In the genomic region with DNA sequence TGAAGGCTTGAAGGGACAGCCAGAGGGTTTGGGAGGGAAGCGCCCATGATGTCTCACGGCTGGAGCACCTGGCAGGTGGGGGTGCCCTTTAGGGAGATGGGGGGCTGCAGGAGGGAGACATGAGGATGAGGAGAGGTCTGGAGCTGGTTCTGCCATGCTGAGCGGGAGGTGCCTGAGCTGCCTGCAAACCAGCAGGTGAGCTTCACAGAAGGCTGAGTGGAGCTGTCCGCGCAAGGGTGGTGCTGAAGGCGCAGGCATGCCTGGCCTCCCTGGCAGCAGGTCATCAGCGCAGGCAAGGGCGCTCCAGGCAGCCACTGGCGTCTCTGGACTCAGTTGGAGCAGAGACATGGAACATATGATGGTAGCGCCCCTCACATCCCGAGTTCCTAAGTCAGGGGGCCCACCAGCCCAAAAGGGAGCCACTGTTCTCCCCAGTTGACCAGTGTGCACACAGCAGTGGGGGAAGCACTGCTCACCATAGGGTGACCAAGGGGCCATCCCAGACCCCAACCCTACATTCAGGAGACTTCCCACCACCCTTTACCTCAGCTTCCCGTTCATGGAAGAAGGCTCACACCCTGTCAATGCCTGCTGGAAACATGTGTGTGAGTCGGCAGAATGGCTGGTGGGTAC, we compare ENCODE assay signal across 1 cellular context.
TF ChIP-seq lines count a peak whose summit lies in the region.

No MANE protein-coding gene starts in this region.

TF ChIP-seq in HepG2, 621 proteins besides CTCF, POLR2A, EP300 and RAD21 (continued from another document and continues in another):
- TF ChIP-seq, protein P1, sequence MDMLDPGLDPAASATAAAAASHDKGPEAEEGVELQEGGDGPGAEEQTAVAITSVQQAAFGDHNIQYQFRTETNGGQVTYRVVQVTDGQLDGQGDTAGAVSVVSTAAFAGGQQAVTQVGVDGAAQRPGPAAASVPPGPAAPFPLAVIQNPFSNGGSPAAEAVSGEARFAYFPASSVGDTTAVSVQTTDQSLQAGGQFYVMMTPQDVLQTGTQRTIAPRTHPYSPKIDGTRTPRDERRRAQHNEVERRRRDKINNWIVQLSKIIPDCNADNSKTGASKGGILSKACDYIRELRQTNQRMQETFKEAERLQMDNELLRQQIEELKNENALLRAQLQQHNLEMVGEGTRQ (IDR thresholded peaks at IDR 0.05; ENCODE audit: low read depth, low read length) = no peak
- TF ChIP-seq, protein P1 (CRISPR knock-in tag; IDR thresholded peaks at IDR 0.05; ENCODE audit: borderline replicate concordance) = no peak
- TF ChIP-seq, protein P2, sequence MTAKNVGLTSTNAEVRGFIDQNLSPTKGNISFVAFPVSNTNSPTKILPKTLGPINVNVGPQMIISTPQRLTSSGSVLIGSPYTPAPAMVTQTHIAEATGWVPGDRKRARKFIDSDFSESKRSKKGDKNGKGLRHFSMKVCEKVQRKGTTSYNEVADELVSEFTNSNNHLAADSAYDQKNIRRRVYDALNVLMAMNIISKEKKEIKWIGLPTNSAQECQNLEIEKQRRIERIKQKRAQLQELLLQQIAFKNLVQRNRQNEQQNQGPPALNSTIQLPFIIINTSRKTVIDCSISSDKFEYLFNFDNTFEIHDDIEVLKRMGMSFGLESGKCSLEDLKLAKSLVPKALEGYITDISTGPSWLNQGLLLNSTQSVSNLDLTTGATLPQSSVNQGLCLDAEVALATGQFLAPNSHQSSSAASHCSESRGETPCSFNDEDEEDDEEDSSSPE (CRISPR knock-in tag; IDR thresholded peaks at IDR 0.05) = no peak
- TF ChIP-seq ZNF777 (CRISPR knock-in tag; IDR thresholded peaks at IDR 0.05) (0 out of 2 replicates have a peak, but pooled peaks have one; percentile 56), KAT7 (CRISPR knock-in tag; IDR thresholded peaks at IDR 0.05; ENCODE audit: borderline replicate concordance) (0 out of 2 replicates have a peak, but pooled peaks have one; percentile 56), JDP2 (CRISPR knock-in tag; IDR thresholded peaks at IDR 0.05; ENCODE audit: borderline replicate concordance) (peak; percentile 70; the same call in 1 of the 2 replicates), PAF1 (CRISPR knock-in tag; IDR thresholded peaks at IDR 0.05) (no peak), NR2F6 (IDR thresholded peaks at IDR 0.05) (no peak), NR2F6 (CRISPR knock-in tag; IDR thresholded peaks at IDR 0.05) (peak; percentile 81; the same call in 1 of the 2 replicates), ZNF607 (CRISPR knock-in tag; IDR thresholded peaks at IDR 0.05; ENCODE audit: borderline replicate concordance) (peak; percentile 89), KMT2A (CRISPR knock-in tag; IDR thresholded peaks at IDR 0.05) (peak; percentile 61; the same call in 1 of the 2 replicates), SMC3 (IDR thresholded peaks at IDR 0.05; ENCODE audit: low read length) (0 out of 2 replicates have a peak, but pooled peaks have one; percentile 11), KDM5A (IDR thresholded peaks at IDR 0.05; ENCODE audit: borderline replicate concordance, low read length) (no peak), MYNN (CRISPR knock-in tag; IDR thresholded peaks at IDR 0.05; ENCODE audit: low read depth) (peak; percentile 93), GATAD1 (CRISPR knock-in tag; IDR thresholded peaks at IDR 0.05) (peak; percentile 82), CHD2 (IDR thresholded peaks at IDR 0.05; ENCODE audit: low read depth, low read length) (no peak), ZNF180 (CRISPR knock-in tag; IDR thresholded peaks at IDR 0.05; ENCODE audit: borderline replicate concordance, low read depth) (no peak), ZNF570 (CRISPR knock-in tag; IDR thresholded peaks at IDR 0.05; ENCODE audit: borderline replicate concordance) (peak; percentile 91), HNRNPK (IDR thresholded peaks at IDR 0.05; ENCODE audit: low read depth, low read length, poor library complexity, severe bottlenecking) (no peak)
- TF ChIP-seq, protein P3, sequence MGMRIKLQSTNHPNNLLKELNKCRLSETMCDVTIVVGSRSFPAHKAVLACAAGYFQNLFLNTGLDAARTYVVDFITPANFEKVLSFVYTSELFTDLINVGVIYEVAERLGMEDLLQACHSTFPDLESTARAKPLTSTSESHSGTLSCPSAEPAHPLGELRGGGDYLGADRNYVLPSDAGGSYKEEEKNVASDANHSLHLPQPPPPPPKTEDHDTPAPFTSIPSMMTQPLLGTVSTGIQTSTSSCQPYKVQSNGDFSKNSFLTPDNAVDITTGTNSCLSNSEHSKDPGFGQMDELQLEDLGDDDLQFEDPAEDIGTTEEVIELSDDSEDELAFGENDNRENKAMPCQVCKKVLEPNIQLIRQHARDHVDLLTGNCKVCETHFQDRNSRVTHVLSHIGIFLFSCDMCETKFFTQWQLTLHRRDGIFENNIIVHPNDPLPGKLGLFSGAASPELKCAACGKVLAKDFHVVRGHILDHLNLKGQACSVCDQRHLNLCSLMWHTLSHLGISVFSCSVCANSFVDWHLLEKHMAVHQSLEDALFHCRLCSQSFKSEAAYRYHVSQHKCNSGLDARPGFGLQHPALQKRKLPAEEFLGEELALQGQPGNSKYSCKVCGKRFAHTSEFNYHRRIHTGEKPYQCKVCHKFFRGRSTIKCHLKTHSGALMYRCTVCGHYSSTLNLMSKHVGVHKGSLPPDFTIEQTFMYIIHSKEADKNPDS (CRISPR knock-in tag; IDR thresholded peaks at IDR 0.05) = no peak
- TF ChIP-seq, protein P4, sequence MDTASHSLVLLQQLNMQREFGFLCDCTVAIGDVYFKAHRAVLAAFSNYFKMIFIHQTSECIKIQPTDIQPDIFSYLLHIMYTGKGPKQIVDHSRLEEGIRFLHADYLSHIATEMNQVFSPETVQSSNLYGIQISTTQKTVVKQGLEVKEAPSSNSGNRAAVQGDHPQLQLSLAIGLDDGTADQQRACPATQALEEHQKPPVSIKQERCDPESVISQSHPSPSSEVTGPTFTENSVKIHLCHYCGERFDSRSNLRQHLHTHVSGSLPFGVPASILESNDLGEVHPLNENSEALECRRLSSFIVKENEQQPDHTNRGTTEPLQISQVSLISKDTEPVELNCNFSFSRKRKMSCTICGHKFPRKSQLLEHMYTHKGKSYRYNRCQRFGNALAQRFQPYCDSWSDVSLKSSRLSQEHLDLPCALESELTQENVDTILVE (CRISPR knock-in tag; IDR thresholded peaks at IDR 0.05) = peak; percentile 89
- TF ChIP-seq, protein P5, sequence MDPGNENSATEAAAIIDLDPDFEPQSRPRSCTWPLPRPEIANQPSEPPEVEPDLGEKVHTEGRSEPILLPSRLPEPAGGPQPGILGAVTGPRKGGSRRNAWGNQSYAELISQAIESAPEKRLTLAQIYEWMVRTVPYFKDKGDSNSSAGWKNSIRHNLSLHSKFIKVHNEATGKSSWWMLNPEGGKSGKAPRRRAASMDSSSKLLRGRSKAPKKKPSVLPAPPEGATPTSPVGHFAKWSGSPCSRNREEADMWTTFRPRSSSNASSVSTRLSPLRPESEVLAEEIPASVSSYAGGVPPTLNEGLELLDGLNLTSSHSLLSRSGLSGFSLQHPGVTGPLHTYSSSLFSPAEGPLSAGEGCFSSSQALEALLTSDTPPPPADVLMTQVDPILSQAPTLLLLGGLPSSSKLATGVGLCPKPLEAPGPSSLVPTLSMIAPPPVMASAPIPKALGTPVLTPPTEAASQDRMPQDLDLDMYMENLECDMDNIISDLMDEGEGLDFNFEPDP (CRISPR knock-in tag; conservative IDR thresholded peaks at IDR 0.05) = no peak
- TF ChIP-seq, protein P6, sequence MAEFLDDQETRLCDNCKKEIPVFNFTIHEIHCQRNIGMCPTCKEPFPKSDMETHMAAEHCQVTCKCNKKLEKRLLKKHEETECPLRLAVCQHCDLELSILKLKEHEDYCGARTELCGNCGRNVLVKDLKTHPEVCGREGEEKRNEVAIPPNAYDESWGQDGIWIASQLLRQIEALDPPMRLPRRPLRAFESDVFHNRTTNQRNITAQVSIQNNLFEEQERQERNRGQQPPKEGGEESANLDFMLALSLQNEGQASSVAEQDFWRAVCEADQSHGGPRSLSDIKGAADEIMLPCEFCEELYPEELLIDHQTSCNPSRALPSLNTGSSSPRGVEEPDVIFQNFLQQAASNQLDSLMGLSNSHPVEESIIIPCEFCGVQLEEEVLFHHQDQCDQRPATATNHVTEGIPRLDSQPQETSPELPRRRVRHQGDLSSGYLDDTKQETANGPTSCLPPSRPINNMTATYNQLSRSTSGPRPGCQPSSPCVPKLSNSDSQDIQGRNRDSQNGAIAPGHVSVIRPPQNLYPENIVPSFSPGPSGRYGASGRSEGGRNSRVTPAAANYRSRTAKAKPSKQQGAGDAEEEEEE (CRISPR knock-in tag; IDR thresholded peaks at IDR 0.05; ENCODE audit: borderline replicate concordance) = no peak
- TF ChIP-seq, protein P7, sequence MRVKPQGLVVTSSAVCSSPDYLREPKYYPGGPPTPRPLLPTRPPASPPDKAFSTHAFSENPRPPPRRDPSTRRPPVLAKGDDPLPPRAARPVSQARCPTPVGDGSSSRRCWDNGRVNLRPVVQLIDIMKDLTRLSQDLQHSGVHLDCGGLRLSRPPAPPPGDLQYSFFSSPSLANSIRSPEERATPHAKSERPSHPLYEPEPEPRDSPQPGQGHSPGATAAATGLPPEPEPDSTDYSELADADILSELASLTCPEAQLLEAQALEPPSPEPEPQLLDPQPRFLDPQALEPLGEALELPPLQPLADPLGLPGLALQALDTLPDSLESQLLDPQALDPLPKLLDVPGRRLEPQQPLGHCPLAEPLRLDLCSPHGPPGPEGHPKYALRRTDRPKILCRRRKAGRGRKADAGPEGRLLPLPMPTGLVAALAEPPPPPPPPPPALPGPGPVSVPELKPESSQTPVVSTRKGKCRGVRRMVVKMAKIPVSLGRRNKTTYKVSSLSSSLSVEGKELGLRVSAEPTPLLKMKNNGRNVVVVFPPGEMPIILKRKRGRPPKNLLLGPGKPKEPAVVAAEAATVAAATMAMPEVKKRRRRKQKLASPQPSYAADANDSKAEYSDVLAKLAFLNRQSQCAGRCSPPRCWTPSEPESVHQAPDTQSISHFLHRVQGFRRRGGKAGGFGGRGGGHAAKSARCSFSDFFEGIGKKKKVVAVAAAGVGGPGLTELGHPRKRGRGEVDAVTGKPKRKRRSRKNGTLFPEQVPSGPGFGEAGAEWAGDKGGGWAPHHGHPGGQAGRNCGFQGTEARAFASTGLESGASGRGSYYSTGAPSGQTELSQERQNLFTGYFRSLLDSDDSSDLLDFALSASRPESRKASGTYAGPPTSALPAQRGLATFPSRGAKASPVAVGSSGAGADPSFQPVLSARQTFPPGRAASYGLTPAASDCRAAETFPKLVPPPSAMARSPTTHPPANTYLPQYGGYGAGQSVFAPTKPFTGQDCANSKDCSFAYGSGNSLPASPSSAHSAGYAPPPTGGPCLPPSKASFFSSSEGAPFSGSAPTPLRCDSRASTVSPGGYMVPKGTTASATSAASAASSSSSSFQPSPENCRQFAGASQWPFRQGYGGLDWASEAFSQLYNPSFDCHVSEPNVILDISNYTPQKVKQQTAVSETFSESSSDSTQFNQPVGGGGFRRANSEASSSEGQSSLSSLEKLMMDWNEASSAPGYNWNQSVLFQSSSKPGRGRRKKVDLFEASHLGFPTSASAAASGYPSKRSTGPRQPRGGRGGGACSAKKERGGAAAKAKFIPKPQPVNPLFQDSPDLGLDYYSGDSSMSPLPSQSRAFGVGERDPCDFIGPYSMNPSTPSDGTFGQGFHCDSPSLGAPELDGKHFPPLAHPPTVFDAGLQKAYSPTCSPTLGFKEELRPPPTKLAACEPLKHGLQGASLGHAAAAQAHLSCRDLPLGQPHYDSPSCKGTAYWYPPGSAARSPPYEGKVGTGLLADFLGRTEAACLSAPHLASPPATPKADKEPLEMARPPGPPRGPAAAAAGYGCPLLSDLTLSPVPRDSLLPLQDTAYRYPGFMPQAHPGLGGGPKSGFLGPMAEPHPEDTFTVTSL (CRISPR knock-in tag; IDR thresholded peaks at IDR 0.05; ENCODE audit: borderline replicate concordance) = no peak
- TF ChIP-seq, protein P8, sequence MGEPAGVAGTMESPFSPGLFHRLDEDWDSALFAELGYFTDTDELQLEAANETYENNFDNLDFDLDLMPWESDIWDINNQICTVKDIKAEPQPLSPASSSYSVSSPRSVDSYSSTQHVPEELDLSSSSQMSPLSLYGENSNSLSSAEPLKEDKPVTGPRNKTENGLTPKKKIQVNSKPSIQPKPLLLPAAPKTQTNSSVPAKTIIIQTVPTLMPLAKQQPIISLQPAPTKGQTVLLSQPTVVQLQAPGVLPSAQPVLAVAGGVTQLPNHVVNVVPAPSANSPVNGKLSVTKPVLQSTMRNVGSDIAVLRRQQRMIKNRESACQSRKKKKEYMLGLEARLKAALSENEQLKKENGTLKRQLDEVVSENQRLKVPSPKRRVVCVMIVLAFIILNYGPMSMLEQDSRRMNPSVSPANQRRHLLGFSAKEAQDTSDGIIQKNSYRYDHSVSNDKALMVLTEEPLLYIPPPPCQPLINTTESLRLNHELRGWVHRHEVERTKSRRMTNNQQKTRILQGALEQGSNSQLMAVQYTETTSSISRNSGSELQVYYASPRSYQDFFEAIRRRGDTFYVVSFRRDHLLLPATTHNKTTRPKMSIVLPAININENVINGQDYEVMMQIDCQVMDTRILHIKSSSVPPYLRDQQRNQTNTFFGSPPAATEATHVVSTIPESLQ (CRISPR knock-in tag; conservative IDR thresholded peaks at IDR 0.05) = peak; percentile 97
- TF ChIP-seq, protein P9, sequence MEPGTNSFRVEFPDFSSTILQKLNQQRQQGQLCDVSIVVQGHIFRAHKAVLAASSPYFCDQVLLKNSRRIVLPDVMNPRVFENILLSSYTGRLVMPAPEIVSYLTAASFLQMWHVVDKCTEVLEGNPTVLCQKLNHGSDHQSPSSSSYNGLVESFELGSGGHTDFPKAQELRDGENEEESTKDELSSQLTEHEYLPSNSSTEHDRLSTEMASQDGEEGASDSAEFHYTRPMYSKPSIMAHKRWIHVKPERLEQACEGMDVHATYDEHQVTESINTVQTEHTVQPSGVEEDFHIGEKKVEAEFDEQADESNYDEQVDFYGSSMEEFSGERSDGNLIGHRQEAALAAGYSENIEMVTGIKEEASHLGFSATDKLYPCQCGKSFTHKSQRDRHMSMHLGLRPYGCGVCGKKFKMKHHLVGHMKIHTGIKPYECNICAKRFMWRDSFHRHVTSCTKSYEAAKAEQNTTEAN (CRISPR knock-in tag; conservative IDR thresholded peaks at IDR 0.05) = peak; percentile 93
- TF ChIP-seq, protein P10, sequence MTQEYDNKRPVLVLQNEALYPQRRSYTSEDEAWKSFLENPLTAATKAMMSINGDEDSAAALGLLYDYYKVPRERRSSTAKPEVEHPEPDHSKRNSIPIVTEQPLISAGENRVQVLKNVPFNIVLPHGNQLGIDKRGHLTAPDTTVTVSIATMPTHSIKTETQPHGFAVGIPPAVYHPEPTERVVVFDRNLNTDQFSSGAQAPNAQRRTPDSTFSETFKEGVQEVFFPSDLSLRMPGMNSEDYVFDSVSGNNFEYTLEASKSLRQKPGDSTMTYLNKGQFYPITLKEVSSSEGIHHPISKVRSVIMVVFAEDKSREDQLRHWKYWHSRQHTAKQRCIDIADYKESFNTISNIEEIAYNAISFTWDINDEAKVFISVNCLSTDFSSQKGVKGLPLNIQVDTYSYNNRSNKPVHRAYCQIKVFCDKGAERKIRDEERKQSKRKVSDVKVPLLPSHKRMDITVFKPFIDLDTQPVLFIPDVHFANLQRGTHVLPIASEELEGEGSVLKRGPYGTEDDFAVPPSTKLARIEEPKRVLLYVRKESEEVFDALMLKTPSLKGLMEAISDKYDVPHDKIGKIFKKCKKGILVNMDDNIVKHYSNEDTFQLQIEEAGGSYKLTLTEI (CRISPR knock-in tag; conservative IDR thresholded peaks at IDR 0.05) = no peak
- TF ChIP-seq, protein P11, sequence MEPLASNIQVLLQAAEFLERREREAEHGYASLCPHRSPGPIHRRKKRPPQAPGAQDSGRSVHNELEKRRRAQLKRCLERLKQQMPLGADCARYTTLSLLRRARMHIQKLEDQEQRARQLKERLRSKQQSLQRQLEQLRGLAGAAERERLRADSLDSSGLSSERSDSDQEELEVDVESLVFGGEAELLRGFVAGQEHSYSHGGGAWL (CRISPR knock-in tag; IDR thresholded peaks at IDR 0.05) = peak; percentile 97
